16 cellular contexts compared by ENCODE assay signal in the genomic region with DNA sequence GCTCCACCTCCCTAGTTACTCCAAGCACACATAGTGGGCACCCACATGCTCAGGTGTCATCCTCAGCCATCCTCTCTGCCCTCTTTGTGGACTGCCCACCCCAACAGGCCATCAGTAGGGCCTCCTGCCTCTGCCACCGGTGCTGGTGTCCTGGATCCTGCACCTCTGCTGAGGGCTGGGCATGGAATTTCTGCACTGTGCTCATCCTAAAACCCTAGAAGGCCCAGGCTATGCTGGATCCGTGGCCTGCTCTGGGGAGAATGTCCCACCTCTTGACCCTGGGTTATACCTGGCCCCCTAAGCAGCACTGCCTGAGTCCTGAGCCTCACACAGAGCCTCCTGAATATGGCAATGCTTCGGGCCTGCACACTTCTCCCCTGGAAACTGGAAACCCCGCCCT.
"Had no signal": no experiment of that assay in that cellular context is flagged by ENCODE, and none has a peak within 500 bp of the region (broad histone marks: within the 10 kb centered on the region; RNA-seq: fewer than 3 reads in every experiment).

No MANE protein-coding gene starts in this region.

- DNase-seq: activated CD4-positive, alpha-beta T cell treated with anti-CD3 and anti-CD28 coated beads, Interleukin-2, amount 50 U/mL, for 1 hour; activated naive CD4-positive, alpha-beta T cell; activated T-cell treated with anti-CD3 and anti-CD28 coated beads, Interleukin-2, amount 50 U/mL, for 72 hours; central memory CD4-positive, alpha-beta T cell; cortex of kidney; effector memory CD4-positive, alpha-beta T cell; left ventricle myocardium superior; mesenchymal stem cell; pancreas; transverse colon had no signal

- H3K27me3 ChIP-seq: pancreas, transverse colon had no signal

- H3K4me3 Mint-ChIP-seq: activated T-cell treated with anti-CD3 and anti-CD28 coated beads, Interleukin-2, amount 50 U/mL, for 72 hours; stimulated activated memory B cell treated with anti-CD40 and anti-IgM and Interleukin-4, amounts not matched to agents 10 μg/mL and 1 μg/mL and 100 μg/mL, for 72 hours had no signal

- H3K27ac ChIP-seq: adrenal gland, epithelial cell of prostate, gastroesophageal sphincter, pancreas, SK-N-MC, skin epidermis, transverse colon had no signal

- H3K27ac Mint-ChIP-seq: activated T-cell treated with anti-CD3 and anti-CD28 coated beads, Interleukin-2, amount 50 U/mL, for 72 hours; stimulated activated memory B cell treated with anti-CD40 and anti-IgM and Interleukin-4, amounts not matched to agents 10 μg/mL and 1 μg/mL and 100 μg/mL, for 72 hours had no signal

- H3K9me3 Mint-ChIP-seq: activated T-cell treated with anti-CD3 and anti-CD28 coated beads, Interleukin-2, amount 50 U/mL, for 72 hours had no signal

- H3K4me3 ChIP-seq: adrenal gland, gastroesophageal sphincter, pancreas, SK-N-MC, skin epidermis, transverse colon had no signal

- H3K36me3 ChIP-seq: adrenal gland, gastroesophageal sphincter, pancreas, transverse colon had no signal

- H3K4me1 ChIP-seq: adrenal gland, gastroesophageal sphincter, pancreas, transverse colon had no signal

- H3K4me1 Mint-ChIP-seq: stimulated activated memory B cell treated with anti-CD40 and anti-IgM and Interleukin-4, amounts not matched to agents 10 μg/mL and 1 μg/mL and 100 μg/mL, for 72 hours had no signal

- H3K9me3 ChIP-seq: adrenal gland, gastroesophageal sphincter, pancreas, transverse colon had no signal

- ATAC-seq: activated T-cell treated with anti-CD3 and anti-CD28 coated beads, Interleukin-2, amount 50 U/mL, for 72 hours; gastroesophageal sphincter; left ventricle myocardium superior; pancreas; stimulated activated memory B cell treated with anti-CD40 and anti-IgM and Interleukin-4, amounts not matched to agents 10 μg/mL and 1 μg/mL and 100 μg/mL, for 72 hours had no signal

- H3K36me3 Mint-ChIP-seq: stimulated activated memory B cell treated with anti-CD40 and anti-IgM and Interleukin-4, amounts not matched to agents 10 μg/mL and 1 μg/mL and 100 μg/mL, for 72 hours had no signal
